ENCODE assay signal across 7 cellular contexts in genomic region chrX:318068-318738, GRCh38. TPM values are rescaled to one million over a fixed set of nuclear protein-coding genes. Genes with fewer than 3 reads are reported as not detected.
DNase-seq lines count a peak whose midpoint lies in the region; ATAC-seq and TF ChIP-seq lines count a peak whose summit lies in the region.

No MANE protein-coding gene starts in this region.

- no peak for TF ChIP-seq RAD21 in liver (IDR thresholded peaks at IDR 0.05)

- no peaks in the 10 kb centered on the region for H3K9me3 Mint-ChIP-seq in chondrocyte (ENCODE audit: low read depth)

- TF ChIP-seq CTCF in VCaP (conservative IDR thresholded peaks at IDR 0.05): no peak
- TF ChIP-seq CTCF in chondrocyte (IDR thresholded peaks at IDR 0.05): no peak
- TF ChIP-seq CTCF in liver (IDR thresholded peaks at IDR 0.05; ENCODE audit: low read depth, low read length, missing input control): peak; percentile 5

- peak overlapping the region; percentile 96 for H3K27ac Mint-ChIP-seq in chondrocyte (ENCODE audit: unreplicated experiment)

- peaks cover 4% of the 10 kb centered on the region for H3K36me3 Mint-ChIP-seq in chondrocyte (ENCODE audit: low read depth)

- H3K4me1 ChIP-seq in liver (ENCODE audit: control insufficient read depth in 4 of 4, insufficient read depth in 4 of 4, low read length in 3 of 4): peaks cover 10 to 21% (median 14%) of the 10 kb centered on the region in 4 donors

- H3K4me1 Mint-ChIP-seq in chondrocyte (ENCODE audit: low read depth): peaks cover 21% of the 10 kb centered on the region

- H3K9ac ChIP-seq in liver (ENCODE audit: low read depth in 1 of 2, low read length in 2 of 2): peak overlapping the region in 1 of 2 donors; percentile 58

- H3K9me3 ChIP-seq in liver (ENCODE audit: control insufficient read depth in 4 of 4, low read length in 3 of 4): no peaks in the 10 kb centered on the region

- H3K27ac ChIP-seq in VCaP (peak overlapping the region; percentile 96), liver (ENCODE audit: low read depth in 1 of 2, low read length in 2 of 2) (peak overlapping the region; percentile 84 to 91)

- peaks cover 6 to 19% (median 13%) of the 10 kb centered on the region in 4 donors for H3K36me3 ChIP-seq in liver (ENCODE audit: control insufficient read depth in 4 of 4, insufficient read depth in 3 of 4, low read depth in 1 of 4, low read length in 3 of 4)

- peak overlapping the region; percentile 78 to 88 (median 81) for H3K4me3 ChIP-seq in liver (ENCODE audit: low read depth in 1 of 3, low read length in 3 of 3)

- under 1% methylated on average over 61 of the region's 61 CpGs for WGBS in liver

- H3K27me3 Mint-ChIP-seq in chondrocyte (ENCODE audit: low read depth): no peaks in the 10 kb centered on the region

- DNase-seq in chondrocyte (ENCODE audit: low spot score) (peak; percentile 99), MV-4-11 (lab: John Stamatoyannopoulos, UW) (no peak)
- peak; percentile 98 to 99 for DNase-seq in stimulated activated CD4-positive, alpha-beta T cell treated with anti-CD3 and anti-CD28 coated beads, Interleukin-4, amount 100 ng/mL, for 48 hours (ENCODE audit: low read depth in 2 of 2)

- ATAC-seq in GM18907 (IDR thresholded peaks at IDR 0.05; ENCODE audit: unreplicated experiment): peak; percentile 67
- peak; percentile 60 for ATAC-seq in HG03135 (IDR thresholded peaks at IDR 0.05; ENCODE audit: unreplicated experiment)

- peak overlapping the region; percentile 89 for H3K4me3 Mint-ChIP-seq in chondrocyte (ENCODE audit: unreplicated experiment)

- H3K27me3 ChIP-seq in liver (ENCODE audit: control insufficient read depth in 4 of 4, insufficient read depth in 4 of 4, low read length in 3 of 4): no peaks in the 10 kb centered on the region

TF ChIP-seq in liver, 16 proteins besides CTCF, POLR2A, EP300 and RAD21:
- TF ChIP-seq EGR1 (IDR thresholded peaks at IDR 0.05; ENCODE audit: low read depth in 2 of 2) (peak in 1 of 2 donors; percentile 33), HNF4A (conservative IDR thresholded peaks at IDR 0.05) (no peak), SP1 (IDR thresholded peaks at IDR 0.05) (peak; percentile 89), RXRA (IDR thresholded peaks at IDR 0.05) (no peak), JUND (IDR thresholded peaks at IDR 0.05) (no peak)

RNA-seq across cellular contexts. Expression of gene GTPBP6, which starts 0.4 kb away (rescaled TPM):
- 37.6 to 42.2 TPM (median 42.0 TPM) in 3 replicates for total RNA-seq in chondrocyte
- 10 to 100 TPM; 15.4 to 17.9 TPM for total RNA-seq in liver
- 10 to 100 TPM; 11.3 to 29.2 TPM for polyA plus RNA-seq in liver

RNA-seq across cellular contexts. Expression of gene PLCXD1, which starts 37.0 kb away (rescaled TPM):
- total RNA-seq in chondrocyte (6.8 to 8.0 TPM (median 7.7 TPM) in 3 replicates), liver (10 to 100 TPM; 19.7 to 25.7 TPM)
- polyA plus RNA-seq in liver: 1 to 10 TPM; 2.6 to 5.9 TPM
